ENCODE assay signal across 1 cellular context in genomic region chr18:48696-49095, GRCh38. TPM values are rescaled to one million over a fixed set of nuclear protein-coding genes. Genes with fewer than 3 reads are reported as not detected.
"Had no signal": no experiment of that assay in that cellular context is flagged by ENCODE, and none has a peak within 500 bp of the region (broad histone marks: within the 10 kb centered on the region; RNA-seq: fewer than 3 reads in every experiment).

No MANE protein-coding gene starts in this region.

RNA-seq across cellular contexts. Expression of gene TUBB8B, which starts 0.7 kb away (rescaled TPM):
- total RNA-seq: GM12878 had no signal
